In the genomic region with DNA sequence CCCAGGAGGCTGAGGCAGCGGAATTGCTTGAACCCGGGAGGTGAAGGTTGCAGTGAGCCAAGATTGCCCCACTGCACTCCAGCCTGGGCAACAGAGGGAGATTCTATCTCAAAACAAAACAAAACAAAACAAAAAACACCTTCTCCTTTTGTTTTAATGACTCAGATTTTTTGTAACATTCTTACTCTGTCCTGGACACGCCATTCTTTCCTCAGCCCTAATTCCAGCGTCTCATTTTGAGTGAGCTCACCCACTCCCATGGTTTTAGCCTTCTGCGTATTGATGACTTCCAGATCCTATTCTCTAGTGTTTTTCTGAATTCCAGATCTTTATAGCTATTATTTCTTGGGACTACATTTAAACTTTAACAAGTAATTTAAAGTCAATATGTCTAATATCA, we compare ENCODE assay signal across 27 cellular contexts.
"Had no signal": no experiment of that assay in that cellular context is flagged by ENCODE, and none has a peak within 500 bp of the region (broad histone marks: within the 10 kb centered on the region; RNA-seq: fewer than 3 reads in every experiment).

No MANE protein-coding gene starts in this region.

- H3K4me1 Mint-ChIP-seq: stimulated activated effector memory CD8-positive, alpha-beta T cell treated with anti-CD3 and anti-CD28 coated beads, Interleukin-12 subunit alpha, Interleukin-12 subunit beta, amount 100 ng/mL, for 72 hours; stimulated activated memory B cell treated with anti-CD40 and anti-IgM and Interleukin-4, amounts not matched to agents 10 μg/mL and 1 μg/mL and 100 μg/mL, for 72 hours; stimulated activated naive B cell treated with anti-CD40 and anti-IgM and Interleukin-4, amounts not matched to agents 10 μg/mL and 1 μg/mL and 100 μg/mL, for 72 hours; stimulated activated naive CD8-positive, alpha-beta T cell treated with anti-CD3 and anti-CD28 coated beads, Interleukin-15, amount 100 ng/mL, for 72 hours had no signal

- H3K27ac ChIP-seq: stomach, suprapubic skin, testis, thoracic aorta, thyroid gland, tibial artery, tibial nerve, transverse colon, upper lobe of left lung, upper lobe of right lung, uterus, vagina had no signal

- H3K27me3 Mint-ChIP-seq: type B pancreatic cell had no signal

- H3K36me3 ChIP-seq: stomach, suprapubic skin, thoracic aorta, thyroid gland, tibial artery, tibial nerve, transverse colon, upper lobe of left lung, upper lobe of right lung, uterus, vagina had no signal

- H3K9me3 Mint-ChIP-seq: stimulated activated effector memory CD8-positive, alpha-beta T cell treated with anti-CD3 and anti-CD28 coated beads, Interleukin-12 subunit alpha, Interleukin-12 subunit beta, amount 100 ng/mL, for 72 hours; stimulated activated memory B cell treated with anti-CD40 and anti-IgM and Interleukin-4, amounts not matched to agents 10 μg/mL and 1 μg/mL and 100 μg/mL, for 72 hours; stimulated activated naive B cell treated with anti-CD40 and anti-IgM and Interleukin-4, amounts not matched to agents 10 μg/mL and 1 μg/mL and 100 μg/mL, for 72 hours; stimulated activated naive CD8-positive, alpha-beta T cell treated with anti-CD3 and anti-CD28 coated beads, Interleukin-15, amount 100 ng/mL, for 72 hours; stimulated activated naive CD8-positive, alpha-beta T cell treated with anti-CD3 and anti-CD28 coated beads, Interleukin-15, Interleukin-2, amounts not matched to agents 100 ng/mL and 50 ng/mL, for 24 hours; type B pancreatic cell had no signal

- H3K27ac Mint-ChIP-seq: stimulated activated effector memory CD8-positive, alpha-beta T cell treated with anti-CD3 and anti-CD28 coated beads, Interleukin-12 subunit alpha, Interleukin-12 subunit beta, amount 100 ng/mL, for 72 hours; stimulated activated memory B cell treated with anti-CD40 and anti-IgM and Interleukin-4, amounts not matched to agents 10 μg/mL and 1 μg/mL and 100 μg/mL, for 72 hours; stimulated activated naive B cell treated with anti-CD40 and anti-IgM and Interleukin-4, amounts not matched to agents 10 μg/mL and 1 μg/mL and 100 μg/mL, for 72 hours; stimulated activated naive CD8-positive, alpha-beta T cell treated with anti-CD3 and anti-CD28 coated beads, Interleukin-15, amount 100 ng/mL, for 72 hours; stimulated activated naive CD8-positive, alpha-beta T cell treated with anti-CD3 and anti-CD28 coated beads, Interleukin-15, Interleukin-2, amounts not matched to agents 100 ng/mL and 50 ng/mL, for 24 hours; type B pancreatic cell had no signal

- ATAC-seq: stimulated activated effector memory CD8-positive, alpha-beta T cell treated with anti-CD3 and anti-CD28 coated beads, Interleukin-12 subunit alpha, Interleukin-12 subunit beta, amount 100 ng/mL, for 72 hours; stimulated activated memory B cell treated with anti-CD40 and anti-IgM and Interleukin-4, amounts not matched to agents 10 μg/mL and 1 μg/mL and 100 μg/mL, for 72 hours; stimulated activated naive B cell treated with anti-CD40 and anti-IgM and Interleukin-4, amounts not matched to agents 10 μg/mL and 1 μg/mL and 100 μg/mL, for 72 hours; stimulated activated naive CD8-positive, alpha-beta T cell treated with anti-CD3 and anti-CD28 coated beads, Interleukin-15, amount 100 ng/mL, for 72 hours; stimulated activated naive CD8-positive, alpha-beta T cell treated with anti-CD3 and anti-CD28 coated beads, Interleukin-15, Interleukin-2, amounts not matched to agents 100 U/mL and 50 U/mL, for 24 hours; upper lobe of right lung had no signal

- DNase-seq: stimulated activated CD4-positive, alpha-beta T cell treated with anti-CD3 and anti-CD28 coated beads, Interleukin-2, amount 100 ng/mL, for 48 hours; stimulated activated CD4-positive, alpha-beta T cell treated with anti-CD3 and anti-CD28 coated beads, Interleukin-4, amount 100 ng/mL, for 1 hour; stimulated activated CD4-positive, alpha-beta T cell treated with anti-CD3 and anti-CD28 coated beads, Interleukin-4, amount 100 ng/mL, for 24 hours; stimulated activated CD4-positive, alpha-beta T cell treated with anti-CD3 and anti-CD28 coated beads, Interleukin-4, amount 100 ng/mL, for 4 hours; stimulated activated CD8-positive, alpha-beta memory T cell treated with anti-CD3 and anti-CD28 coated beads, Interleukin-4, amount 100 ng/mL, for 48 hours; stimulated activated naive B cell treated with anti-CD40 and anti-IgM and Interleukin-4, amounts not matched to agents 10 μg/mL and 1 μg/mL and 100 μg/mL, for 72 hours; stimulated activated naive CD4-positive, alpha-beta T cell; stimulated activated naive CD4-positive, alpha-beta T cell treated with Interleukin-2 at 50 U/mL for 16 hours; stimulated activated naive CD8-positive, alpha-beta T cell treated with anti-CD3 and anti-CD28 coated beads, Interleukin-15, amount 100 ng/mL, for 72 hours; stimulated activated naive CD8-positive, alpha-beta T cell treated with anti-CD3 and anti-CD28 coated beads, Interleukin-15, Interleukin-2, amounts not matched to agents 100 U/mL and 50 U/mL, for 24 hours; stomach; substantia nigra; testis; thyroid gland; tibial artery; transverse colon; upper lobe of left lung; upper lobe of right lung; uterus had no signal

- H3K4me1 ChIP-seq: testis, thyroid gland, transverse colon, upper lobe of left lung, upper lobe of right lung, uterus, vagina had no signal

- H3K4me3 Mint-ChIP-seq: stimulated activated effector memory CD8-positive, alpha-beta T cell treated with anti-CD3 and anti-CD28 coated beads, Interleukin-12 subunit alpha, Interleukin-12 subunit beta, amount 100 ng/mL, for 72 hours; stimulated activated memory B cell treated with anti-CD40 and anti-IgM and Interleukin-4, amounts not matched to agents 10 μg/mL and 1 μg/mL and 100 μg/mL, for 72 hours; stimulated activated naive B cell treated with anti-CD40 and anti-IgM and Interleukin-4, amounts not matched to agents 10 μg/mL and 1 μg/mL and 100 μg/mL, for 72 hours; stimulated activated naive CD8-positive, alpha-beta T cell treated with anti-CD3 and anti-CD28 coated beads, Interleukin-15, amount 100 ng/mL, for 72 hours; stimulated activated naive CD8-positive, alpha-beta T cell treated with anti-CD3 and anti-CD28 coated beads, Interleukin-15, Interleukin-2, amounts not matched to agents 100 ng/mL and 50 ng/mL, for 24 hours; type B pancreatic cell had no signal

- H3K36me3 Mint-ChIP-seq: stimulated activated effector memory CD8-positive, alpha-beta T cell treated with anti-CD3 and anti-CD28 coated beads, Interleukin-12 subunit alpha, Interleukin-12 subunit beta, amount 100 ng/mL, for 72 hours; stimulated activated memory B cell treated with anti-CD40 and anti-IgM and Interleukin-4, amounts not matched to agents 10 μg/mL and 1 μg/mL and 100 μg/mL, for 72 hours; stimulated activated naive B cell treated with anti-CD40 and anti-IgM and Interleukin-4, amounts not matched to agents 10 μg/mL and 1 μg/mL and 100 μg/mL, for 72 hours; type B pancreatic cell had no signal

- H3K4me3 ChIP-seq: stomach, suprapubic skin, testis, thoracic aorta, thyroid gland, tibial artery, tibial nerve, transverse colon, upper lobe of left lung, upper lobe of right lung, uterus, vagina had no signal

- H3K9me3 ChIP-seq: stomach, suprapubic skin, testis, thoracic aorta, thyroid gland, tibial artery, tibial nerve, transverse colon, upper lobe of left lung, upper lobe of right lung, uterus, vagina had no signal

- H3K27me3 ChIP-seq: stomach, suprapubic skin, testis, thyroid gland, tibial artery, tibial nerve, transverse colon, upper lobe of left lung, upper lobe of right lung, uterus, vagina had no signal
